In the genomic region with DNA sequence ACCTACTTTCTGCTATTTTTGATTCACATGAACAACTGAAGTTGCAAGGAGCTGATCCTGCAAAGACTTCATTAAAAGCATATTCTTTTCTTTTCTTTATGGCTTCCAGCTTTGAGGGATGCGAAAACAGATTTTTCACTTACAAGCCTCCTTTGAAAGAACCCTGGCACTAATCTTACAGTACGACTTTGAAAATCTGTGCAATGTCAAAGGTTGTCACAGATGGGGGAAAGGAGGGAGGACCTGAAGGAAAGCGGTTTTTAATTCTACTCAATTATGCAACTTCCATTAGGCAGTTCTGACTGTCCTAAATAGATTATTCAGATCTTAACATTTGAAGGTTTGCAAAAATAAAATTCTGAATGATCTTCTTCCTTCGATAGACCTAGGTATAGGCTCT, we compare ENCODE assay signal across 18 cellular contexts.
DNase-seq lines count a peak whose midpoint lies in the region; ATAC-seq and TF ChIP-seq lines count a peak whose summit lies in the region.
"Had no signal": no experiment of that assay in that cellular context is flagged by ENCODE, and none has a peak within 500 bp of the region (broad histone marks: within the 10 kb centered on the region; RNA-seq: fewer than 3 reads in every experiment).

No MANE protein-coding gene starts in this region.

- no peak for TF ChIP-seq EP300 in esophagus muscularis mucosa (IDR thresholded peaks at IDR 0.05)

- CTCF ChIA-PET in activated CD4-positive, alpha-beta memory T cell treated with anti-CD3 and anti-CD28 coated beads for 36 hours (lab: Charles Lee): interaction anchor here (1.1 to 1.4 kb wide), 4 partner anchors 10 to 443 kb away, joined by 3 to 4 read pairs (median 4); no protein-coding TSS in a partner anchor

- ATAC-seq in right cardiac atrium (no peak), lower lobe of right lung (no peak)

- no peak for TF ChIP-seq CTCF in left ventricle myocardium inferior (IDR thresholded peaks at IDR 0.05; ENCODE audit: borderline replicate concordance)
- TF ChIP-seq CTCF in esophagus muscularis mucosa (IDR thresholded peaks at IDR 0.05): no peak
- TF ChIP-seq CTCF in lower lobe of right lung (IDR thresholded peaks at IDR 0.05): no peak

- H3K27ac ChIP-seq in left ventricle myocardium inferior (replicated peaks) (peak overlapping the region; percentile 31), right cardiac atrium (ENCODE audit: low read length) (no peak overlapping the region), SK-N-MC (0 out of 2 replicates have a peak overlapping the region, but pooled peaks have one; percentile 14), esophagus muscularis mucosa (replicated peaks in 1 of 4) (peak overlapping the region; percentile 28 to 61 (median 56)), skeletal muscle tissue (ENCODE audit: low read depth, low read length) (peak overlapping the region; percentile 69), lower lobe of right lung (no peak overlapping the region)
- H3K27ac ChIP-seq: C4-2B, GM23248 had no signal

- WGBS in right cardiac atrium: 59% methylated on average over 4 of the region's 4 CpGs
- 31% methylated on average over 4 of the region's 4 CpGs for WGBS in esophagus muscularis mucosa

- peaks cover 44% of the 10 kb centered on the region for H3K4me1 Mint-ChIP-seq in activated CD4-positive, alpha-beta memory T cell treated with anti-CD3 and anti-CD28 coated beads for 36 hours (ENCODE audit: low read depth)

- H3K4me3 ChIP-seq in left ventricle myocardium inferior: no peak overlapping the region
- H3K4me3 ChIP-seq in right cardiac atrium (ENCODE audit: low read length): no peak overlapping the region
- no peak overlapping the region for H3K4me3 ChIP-seq in SK-N-MC
- no peak overlapping the region for H3K4me3 ChIP-seq in esophagus muscularis mucosa
- no peak overlapping the region for H3K4me3 ChIP-seq in skeletal muscle tissue (ENCODE audit: low read length in 3 of 3)
- no peak overlapping the region for H3K4me3 ChIP-seq in lower lobe of right lung
- H3K4me3 ChIP-seq: GM23248 had no signal

- POLR2A ChIA-PET in activated CD4-positive, alpha-beta memory T cell treated with anti-CD3 and anti-CD28 coated beads for 36 hours (lab: Charles Lee): interaction anchor here (1.0 kb wide), 1 partner anchor 131 kb away, joined by 3 read pairs; no protein-coding TSS in a partner anchor

- intact Hi-C loops in left ventricle myocardium inferior (cut with micrococcal nuclease) (no loop called here), right cardiac atrium (cut with DNase I) (loop anchor here in 1 of 4 donors (10.0 kb wide), 1 partner anchor 125 kb away; no protein-coding TSS in a partner anchor), esophagus muscularis mucosa (cut with DNase I) (loop anchor here (10.0 kb wide), 1 partner anchor 145 kb away; no protein-coding TSS in a partner anchor), lower lobe of right lung (cut with DNase I) (no loop called here)
- intact Hi-C loops in activated CD4-positive, alpha-beta memory T cell treated with anti-CD3 and anti-CD28 coated beads for 36 hours (cut with micrococcal nuclease): loop anchor here (2.0 kb wide), 2 partner anchors 127 to 233 kb away; no protein-coding TSS in a partner anchor

- DNase-seq in left ventricle myocardium inferior (no peak), right cardiac atrium (no peak), SK-N-MC (ENCODE audit: low read depth, low spot score) (no peak), esophagus muscularis mucosa (ENCODE audit: extremely low spot score) (no peak), lower lobe of right lung (no peak), DMS153 treated with DMSO at 0.1 percent for 48 hours (lab: John Stamatoyannopoulos, UW; ENCODE audit: unreplicated experiment) (no peak)
- DNase-seq in activated CD4-positive, alpha-beta memory T cell treated with anti-CD3 and anti-CD28 coated beads for 36 hours: no peak
- DNase-seq: Caco-2, DMS79, GM23248, KG1, NCI-H1105, NCI-H1694 treated with DMSO at 0.1 percent for 48 hours, NCI-H2171, NCI-H510A, SHP77 treated with DMSO at 0.1 percent for 48 hours had no signal

- no peak overlapping the region for H3K27ac Mint-ChIP-seq in activated CD4-positive, alpha-beta memory T cell treated with anti-CD3 and anti-CD28 coated beads for 36 hours

- H3K27me3 ChIP-seq in left ventricle myocardium inferior (ENCODE audit: low read depth) (no peaks in the 10 kb centered on the region), right cardiac atrium (ENCODE audit: control insufficient read depth, insufficient read depth) (no peaks in the 10 kb centered on the region), esophagus muscularis mucosa (no peaks in the 10 kb centered on the region), skeletal muscle tissue (ENCODE audit: control insufficient read depth in 3 of 3, insufficient read depth in 3 of 3, low read length in 3 of 3) (no peaks in the 10 kb centered on the region), lower lobe of right lung (ENCODE audit: low read depth) (no peaks in the 10 kb centered on the region)

- H3K27me3 Mint-ChIP-seq in activated CD4-positive, alpha-beta memory T cell treated with anti-CD3 and anti-CD28 coated beads for 36 hours: no peaks in the 10 kb centered on the region

- H3K4me1 ChIP-seq in left ventricle myocardium inferior (peaks cover 74% of the 10 kb centered on the region), right cardiac atrium (ENCODE audit: control insufficient read depth, insufficient read depth, low read length) (peaks cover 6% of the 10 kb centered on the region), esophagus muscularis mucosa (peaks cover 40 to 76% (median 64%) of the 10 kb centered on the region in 4 donors), skeletal muscle tissue (ENCODE audit: control insufficient read depth in 3 of 3, insufficient read depth in 3 of 3, low read length in 3 of 3) (peaks cover 11 to 38% (median 35%) of the 10 kb centered on the region in 3 donors), lower lobe of right lung (peaks cover 13% of the 10 kb centered on the region)
- H3K4me1 ChIP-seq: Caco-2 had no signal

- no peak for TF ChIP-seq POLR2A in esophagus muscularis mucosa (IDR thresholded peaks at IDR 0.05; ENCODE audit: low read depth)

- no peak overlapping the region for H3K4me3 Mint-ChIP-seq in activated CD4-positive, alpha-beta memory T cell treated with anti-CD3 and anti-CD28 coated beads for 36 hours

- H3K36me3 ChIP-seq in left ventricle myocardium inferior: no peaks in the 10 kb centered on the region
- H3K36me3 ChIP-seq in SK-N-MC (ENCODE audit: insufficient read depth, low read length): no peaks in the 10 kb centered on the region
- H3K36me3 ChIP-seq in esophagus muscularis mucosa: no peaks in the 10 kb centered on the region
- H3K36me3 ChIP-seq in skeletal muscle tissue (ENCODE audit: control insufficient read depth in 3 of 3, insufficient read depth in 3 of 3, low read length in 3 of 3): no peaks in the 10 kb centered on the region
- no peaks in the 10 kb centered on the region for H3K36me3 ChIP-seq in lower lobe of right lung

- H3K9me3 ChIP-seq in left ventricle myocardium inferior (replicated peaks) (no peaks in the 10 kb centered on the region), right cardiac atrium (ENCODE audit: control insufficient read depth, low read length) (no peaks in the 10 kb centered on the region), SK-N-MC (ENCODE audit: low read depth, low read length) (no peaks in the 10 kb centered on the region), esophagus muscularis mucosa (no peaks in the 10 kb centered on the region), skeletal muscle tissue (ENCODE audit: control insufficient read depth in 3 of 3, low read length in 3 of 3) (no peaks in the 10 kb centered on the region), lower lobe of right lung (no peaks in the 10 kb centered on the region)
- H3K9me3 ChIP-seq: Caco-2 had no signal

- no peaks in the 10 kb centered on the region for H3K36me3 Mint-ChIP-seq in activated CD4-positive, alpha-beta memory T cell treated with anti-CD3 and anti-CD28 coated beads for 36 hours

- H3K9me3 Mint-ChIP-seq in activated CD4-positive, alpha-beta memory T cell treated with anti-CD3 and anti-CD28 coated beads for 36 hours: no peaks in the 10 kb centered on the region

- H3K9ac ChIP-seq in SK-N-MC (ENCODE audit: insufficient read length) (no peak overlapping the region), skeletal muscle tissue (ENCODE audit: low read depth in 1 of 3, low read length in 3 of 3) (no peak overlapping the region)
- H3K9ac ChIP-seq: GM23248 had no signal

Comparison
In these comparisons a context has a peak if more than half of its experiments do, and no peak if none do; other contexts are left out.
1. H3K27ac ChIP-seq: peak in left ventricle myocardium inferior (single experiment), SK-N-MC (single experiment), esophagus muscularis mucosa (4 of 4) and skeletal muscle tissue (single experiment); none in right cardiac atrium (single experiment) and lower lobe of right lung (single experiment).
2. intact Hi-C loops: an anchor here in esophagus muscularis mucosa (10.0 kb wide) and activated CD4-positive, alpha-beta memory T cell treated with anti-CD3 and anti-CD28 coated beads for 36 hours (2.0 kb wide); none called in left ventricle myocardium inferior and lower lobe of right lung.